8 cellular contexts compared by ENCODE assay signal in genomic region chr6:158660331-158660730, GRCh38. TPM values are rescaled to one million over a fixed set of nuclear protein-coding genes. Genes with fewer than 3 reads are reported as not detected.
DNase-seq lines count a peak whose midpoint lies in the region; ATAC-seq lines count a peak whose summit lies in the region.

No MANE protein-coding gene starts in this region.

- DNase-seq in DMS53 (lab: John Stamatoyannopoulos, UW) (peak; percentile 93), NCI-H748 treated with DMSO at 0.1 percent for 48 hours (lab: John Stamatoyannopoulos, UW) (peak; percentile 80), left lobe of liver (ENCODE audit: low spot score) (peak; percentile 48), middle frontal gyrus (ENCODE audit: extremely low spot score, low spot score) (no peak), head of caudate nucleus (no peak)
- DNase-seq in activated naive CD4-positive, alpha-beta T cell treated with anti-CD3 and anti-CD28 coated beads, Interleukin-2, amount 50 U/mL, for 16 hours: peak; percentile 52

- intact Hi-C loops in head of caudate nucleus (cut with DNase I): no loop called here

- ATAC-seq in HG02642 (IDR thresholded peaks at IDR 0.05; ENCODE audit: poor library complexity, unreplicated experiment) (peak; percentile 48), left lobe of liver (peak; percentile 91), HG02852 (IDR thresholded peaks at IDR 0.05; ENCODE audit: unreplicated experiment) (no peak)

RNA-seq across cellular contexts. Expression of gene SYTL3, which starts 10.5 kb away (rescaled TPM):
- total RNA-seq in left lobe of liver: 0.43 TPM

RNA-seq across cellular contexts. Expression of gene DYNLT1, which starts 15.8 kb away (rescaled TPM):
- total RNA-seq in left lobe of liver: 29.9 TPM

Comparison
In these comparisons a context has a peak if more than half of its experiments do, and no peak if none do; other contexts are left out.
1. DNase-seq: peak in DMS53 (single experiment), NCI-H748 treated with DMSO at 0.1 percent for 48 hours (single experiment), activated naive CD4-positive, alpha-beta T cell treated with anti-CD3 and anti-CD28 coated beads, Interleukin-2, amount 50 U/mL, for 16 hours (single experiment) and left lobe of liver (single experiment); none in middle frontal gyrus (single experiment) and head of caudate nucleus (0 of 42).